ENCODE assay signal across 1 cellular context in genomic region chr16:2883027-2883846, GRCh38.
TF ChIP-seq lines count a peak whose summit lies in the region.

FLYWCH2 (plus strand) TSS chr16:2883215; CDS start chr16:2896450, 13,235 bp downstream.

TF ChIP-seq in HepG2, 621 proteins besides CTCF, POLR2A, EP300 and RAD21 (continued from another document and continues in another):
- TF ChIP-seq CEBPZ (IDR thresholded peaks at IDR 0.05; ENCODE audit: low read length) (no peak), ZNF101 (CRISPR knock-in tag; IDR thresholded peaks at IDR 0.05; ENCODE audit: borderline replicate concordance, low read depth) (no peak), FOXK1 (CRISPR knock-in tag; IDR thresholded peaks at IDR 0.05; ENCODE audit: borderline replicate concordance, low read depth) (no peak), TSC22D2 (CRISPR knock-in tag; IDR thresholded peaks at IDR 0.05; ENCODE audit: borderline replicate concordance) (peak; percentile 67; the same call in 1 of the 2 replicates), KLF11 (CRISPR knock-in tag; IDR thresholded peaks at IDR 0.05) (no peak), KAT8 (CRISPR knock-in tag; IDR thresholded peaks at IDR 0.05) (no peak; the same call in 1 of the 2 replicates), ZNF326 (CRISPR knock-in tag; IDR thresholded peaks at IDR 0.05; ENCODE audit: borderline replicate concordance) (no peak), ASH2L (IDR thresholded peaks at IDR 0.05; ENCODE audit: insufficient read length, low read depth, low read length) (peak; percentile 36), NR2F6 (IDR thresholded peaks at IDR 0.05) (no peak), NR2F6 (CRISPR knock-in tag; IDR thresholded peaks at IDR 0.05) (no peak; the same call in 1 of the 2 replicates), SP140L (CRISPR knock-in tag; IDR thresholded peaks at IDR 0.05; ENCODE audit: borderline replicate concordance) (no peak), MIER3 (CRISPR knock-in tag; IDR thresholded peaks at IDR 0.05; ENCODE audit: borderline replicate concordance) (0 out of 2 replicates have a peak, but pooled peaks have one; percentile 23), THAP9 (CRISPR knock-in tag; IDR thresholded peaks at IDR 0.05; ENCODE audit: borderline replicate concordance) (peak; percentile 17; the same call in 1 of the 2 replicates), NFE2 (CRISPR knock-in tag; IDR thresholded peaks at IDR 0.05) (no peak), TAF15 (IDR thresholded peaks at IDR 0.05; ENCODE audit: low read depth, low read length, poor library complexity, severe bottlenecking) (no peak), ZSCAN29 (CRISPR knock-in tag; conservative IDR thresholded peaks at IDR 0.05) (no peak; the same call in 1 of the 2 replicates), ZNF737 (CRISPR knock-in tag; IDR thresholded peaks at IDR 0.05; ENCODE audit: borderline replicate concordance) (no peak), FOXA3 (CRISPR knock-in tag; IDR thresholded peaks at IDR 0.05) (peak; percentile 38), GLI4 (CRISPR knock-in tag; IDR thresholded peaks at IDR 0.05; ENCODE audit: borderline replicate concordance) (no peak), ZC3H13 (CRISPR knock-in tag; IDR thresholded peaks at IDR 0.05) (no peak), CHD2 (IDR thresholded peaks at IDR 0.05; ENCODE audit: low read depth, low read length) (no peak), DR1 (CRISPR knock-in tag; IDR thresholded peaks at IDR 0.05) (peak; percentile 51; the same call in 1 of the 2 replicates), RFX1 (IDR thresholded peaks at IDR 0.05) (no peak), HCFC1 (IDR thresholded peaks at IDR 0.05; ENCODE audit: low read depth, low read length) (0 out of 2 replicates have a peak, but pooled peaks have one; percentile 8), ZNF790 (CRISPR knock-in tag; IDR thresholded peaks at IDR 0.05; ENCODE audit: borderline replicate concordance) (peak; percentile 66; the same call in 1 of the 2 replicates), ZBTB39 (CRISPR knock-in tag; IDR thresholded peaks at IDR 0.05) (0 out of 2 replicates have a peak, but pooled peaks have one; percentile 13), SOX13 (IDR thresholded peaks at IDR 0.05) (no peak), SOX13 (CRISPR knock-in tag; conservative IDR thresholded peaks at IDR 0.05 in 1 of 2, IDR thresholded peaks at IDR 0.05 in 1 of 2) (peak in 1 of 2 experiments; percentile 35; a peak in 1 of 4 replicates), GLMP (CRISPR knock-in tag; IDR thresholded peaks at IDR 0.05; ENCODE audit: borderline replicate concordance) (no peak), TCF12 (IDR thresholded peaks at IDR 0.05) (no peak), TCF12 (CRISPR knock-in tag; IDR thresholded peaks at IDR 0.05) (no peak), SYNCRIP (IDR thresholded peaks at IDR 0.05; ENCODE audit: insufficient read depth, low read depth, low read length) (no peak), GTF3A (CRISPR knock-in tag; conservative IDR thresholded peaks at IDR 0.05) (no peak), DRAP1 (CRISPR knock-in tag; IDR thresholded peaks at IDR 0.05) (peak; percentile 90), CBX2 (IDR thresholded peaks at IDR 0.05; ENCODE audit: low read depth, low read length) (no peak), CBX2 (CRISPR knock-in tag; IDR thresholded peaks at IDR 0.05; ENCODE audit: low read depth) (no peak), EED (CRISPR knock-in tag; IDR thresholded peaks at IDR 0.05) (no peak), THRA (CRISPR knock-in tag; IDR thresholded peaks at IDR 0.05; ENCODE audit: borderline replicate concordance) (peak; percentile 99), MATR3 (CRISPR knock-in tag; IDR thresholded peaks at IDR 0.05) (no peak), ZNF841 (CRISPR knock-in tag; IDR thresholded peaks at IDR 0.05; ENCODE audit: borderline replicate concordance) (no peak), ZBTB14 (CRISPR knock-in tag; IDR thresholded peaks at IDR 0.05) (peak; percentile 43; the same call in 1 of the 2 replicates), AFF4 (CRISPR knock-in tag; IDR thresholded peaks at IDR 0.05) (no peak; the same call in 1 of the 2 replicates), ZNF263 (CRISPR knock-in tag; IDR thresholded peaks at IDR 0.05) (peak; percentile 18; the same call in 1 of the 2 replicates), CC2D1A (CRISPR knock-in tag; IDR thresholded peaks at IDR 0.05) (no peak), ZNF34 (CRISPR knock-in tag; IDR thresholded peaks at IDR 0.05; ENCODE audit: borderline replicate concordance) (peak; percentile 97; the same call in 1 of the 2 replicates), ZNF121 (CRISPR knock-in tag; IDR thresholded peaks at IDR 0.05) (0 out of 2 replicates have a peak, but pooled peaks have one; percentile 7), ZUFSP (CRISPR knock-in tag; IDR thresholded peaks at IDR 0.05; ENCODE audit: borderline replicate concordance) (no peak), WIZ (CRISPR knock-in tag; IDR thresholded peaks at IDR 0.05) (peak; percentile 33; the same call in 1 of the 2 replicates), FOXJ3 (CRISPR knock-in tag; IDR thresholded peaks at IDR 0.05; ENCODE audit: borderline replicate concordance) (no peak)
